13 cellular contexts compared by ENCODE assay signal in the genomic region with DNA sequence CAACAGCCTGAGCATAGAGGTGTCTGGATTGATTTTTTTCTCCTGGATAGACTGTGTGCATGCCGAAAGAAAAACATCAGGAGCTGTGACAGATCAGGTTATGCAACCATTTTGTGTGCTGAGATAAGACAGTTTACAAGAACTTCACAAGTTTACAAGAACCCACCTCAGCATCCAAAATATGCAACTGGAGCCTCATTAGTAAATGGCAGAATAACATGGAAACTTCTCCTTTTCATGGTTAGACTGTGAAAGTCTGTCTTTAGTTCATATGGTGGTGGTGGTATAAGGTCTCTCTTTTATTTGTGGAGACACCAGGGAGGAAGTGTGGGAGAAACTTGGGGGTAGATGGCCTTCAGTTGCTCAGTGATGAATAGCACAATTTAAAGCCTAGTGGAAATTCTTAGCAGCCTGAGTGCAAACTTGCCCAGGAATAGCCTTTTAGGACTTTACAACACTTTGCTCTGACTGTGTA. TPM values are rescaled to one million over a fixed set of nuclear protein-coding genes. Genes with fewer than 3 reads are reported as not detected.
A peak's percentile ranks its signal among the peaks of the same experiment; 100 is the strongest.
DNase-seq lines count a peak whose midpoint lies in the region; ATAC-seq and TF ChIP-seq lines count a peak whose summit lies in the region.
"Had no signal": no experiment of that assay in that cellular context is flagged by ENCODE, and none has a peak within 500 bp of the region (broad histone marks: within the 10 kb centered on the region; RNA-seq: fewer than 3 reads in every experiment).

No MANE protein-coding gene starts in this region.

- TF ChIP-seq POLR2A in prostate gland (IDR thresholded peaks at IDR 0.05) = no peak

- 100% methylated on average over 1 of the region's 1 CpG for WGBS in endodermal cell (ENCODE audit: insufficient coverage in 1 of 2, insufficient read length in 1 of 2), 2 experiments
- WGBS in prostate gland = 6% methylated on average over 1 of the region's 1 CpG

- H3K4me1 ChIP-seq in OCI-LY1 (ENCODE audit: insufficient read depth, low read length, severe bottlenecking) (peaks cover 66% of the 10 kb centered on the region), endodermal cell (ENCODE audit: control insufficient read depth, insufficient read depth, low read length) (peaks cover 18% of the 10 kb centered on the region), prostate gland (replicated peaks) (peaks cover 8% of the 10 kb centered on the region), osteoblast (ENCODE audit: insufficient read depth, low read length) (peaks cover 3% of the 10 kb centered on the region)

- H3K4me2 ChIP-seq in OCI-LY1 (ENCODE audit: low read length) (peak overlapping the region; percentile 60), osteoblast (ENCODE audit: insufficient read depth, low read length) (no peak overlapping the region)

- H3K9me3 ChIP-seq in OCI-LY1 (ENCODE audit: low read length) (no peaks in the 10 kb centered on the region), endodermal cell (ENCODE audit: control insufficient read depth, low read length) (no peaks in the 10 kb centered on the region), prostate gland (no peaks in the 10 kb centered on the region), osteoblast (ENCODE audit: low read depth, low read length) (no peaks in the 10 kb centered on the region)

- 0 out of 2 replicates have a peak, but pooled peaks cover 5% of the 10 kb centered on the region for H3F3A ChIP-seq in OCI-LY1 (ENCODE audit: insufficient read depth, low read length)

- intact Hi-C loops in prostate gland (cut with DNase I) = no loop called here

- H3K9me2 ChIP-seq in OCI-LY1 (ENCODE audit: low read depth, low read length) = no peaks in the 10 kb centered on the region

- H3K9ac ChIP-seq in OCI-LY1 (ENCODE audit: low read length) (peak overlapping the region; percentile 1; the same call in 1 of the 2 replicates), endodermal cell (ENCODE audit: extremely low read depth, low read length, poor library complexity, severe bottlenecking) (no peak overlapping the region)

- no peaks in the 10 kb centered on the region for H3K36me3 ChIP-seq in OCI-LY1 (ENCODE audit: insufficient read depth, low read length)
- H3K36me3 ChIP-seq in endodermal cell (ENCODE audit: control insufficient read depth, insufficient read depth, low read length) = peaks cover 21% of the 10 kb centered on the region
- H3K36me3 ChIP-seq in prostate gland = no peaks in the 10 kb centered on the region
- H3K36me3 ChIP-seq in osteoblast (ENCODE audit: insufficient read depth, low read length) = peaks cover 9% of the 10 kb centered on the region
- H3K36me3 ChIP-seq: cardiac muscle cell had no signal

- no peak overlapping the region for H3K27ac Mint-ChIP-seq in endodermal cell

- DNase-seq in GF-D8 (lab: John Stamatoyannopoulos, UW) (peak; percentile 80), endodermal cell (no peak), prostate gland (ENCODE audit: low spot score) (peak; percentile 10), A172 (ENCODE audit: low spot score) (no peak), Ammon's horn (ENCODE audit: low spot score) (no peak), osteoblast (ENCODE audit: insufficient read length, low spot score, missing footprints) (no peak)
- DNase-seq: foreskin fibroblast, left cardiac atrium, NCI-H2171 treated with DMSO at 0.1 percent for 48 hours had no signal

- peaks cover 23% of the 10 kb centered on the region for H3K36me3 Mint-ChIP-seq in endodermal cell (ENCODE audit: low read depth)

- H3K27ac ChIP-seq in OCI-LY1 (ENCODE audit: low read depth, low read length, poor library complexity, severe bottlenecking) (peak overlapping the region; percentile 90), endodermal cell (ENCODE audit: low read depth, low read length) (peak overlapping the region; percentile 78), prostate gland (peak overlapping the region; percentile 24 to 37), osteoblast (ENCODE audit: low read depth, low read length) (no peak overlapping the region)
- H3K27ac ChIP-seq: cardiac muscle cell had no signal

- H3K79me2 ChIP-seq in OCI-LY1 (ENCODE audit: insufficient read depth, low read length) = peaks cover 5% of the 10 kb centered on the region
- peaks cover 3% of the 10 kb centered on the region for H3K79me2 ChIP-seq in osteoblast (ENCODE audit: insufficient read depth, low read length)

- TF ChIP-seq CTCF in OCI-LY1 (IDR thresholded peaks at IDR 0.05; ENCODE audit: low read length) = no peak
- TF ChIP-seq CTCF in endodermal cell (conservative IDR thresholded peaks at IDR 0.05) = no peak
- TF ChIP-seq CTCF in prostate gland (IDR thresholded peaks at IDR 0.05) = no peak
- no peak for TF ChIP-seq CTCF in osteoblast (IDR thresholded peaks at IDR 0.05; ENCODE audit: extremely low read depth, low read depth, low read length)

- H3K27me3 Mint-ChIP-seq in endodermal cell (ENCODE audit: insufficient read depth) = no peaks in the 10 kb centered on the region

- H3K9me3 Mint-ChIP-seq in endodermal cell = no peaks in the 10 kb centered on the region

- H2AFZ ChIP-seq in OCI-LY1 (ENCODE audit: low read length) = no peak overlapping the region
- H2AFZ ChIP-seq in osteoblast (ENCODE audit: low read length) = no peak overlapping the region

- peak overlapping the region; percentile 7 for H3K4me3 ChIP-seq in OCI-LY1 (ENCODE audit: low read depth, low read length, poor library complexity, severe bottlenecking)
- H3K4me3 ChIP-seq in endodermal cell (ENCODE audit: low read length) = no peak overlapping the region
- H3K4me3 ChIP-seq in prostate gland = no peak overlapping the region
- no peak overlapping the region for H3K4me3 ChIP-seq in osteoblast (ENCODE audit: insufficient read depth, low read length)
- H3K4me3 ChIP-seq: cardiac muscle cell had no signal

- no peaks in the 10 kb centered on the region for H4K20me1 ChIP-seq in OCI-LY1 (ENCODE audit: insufficient read depth, low read length)
- peaks cover under 1% of the 10 kb centered on the region for H4K20me1 ChIP-seq in osteoblast (ENCODE audit: insufficient read depth, low read length)

- peaks cover 51% of the 10 kb centered on the region for H3K4me1 Mint-ChIP-seq in endodermal cell

- H3K27me3 ChIP-seq in OCI-LY1 (ENCODE audit: insufficient read depth, low read length) (no peaks in the 10 kb centered on the region), endodermal cell (ENCODE audit: control insufficient read depth, insufficient read depth, low read length, poor library complexity, severe bottlenecking) (no peaks in the 10 kb centered on the region), prostate gland (replicated peaks; ENCODE audit: insufficient read depth) (no peaks in the 10 kb centered on the region), osteoblast (ENCODE audit: insufficient read depth, low read length) (no peaks in the 10 kb centered on the region)
- H3K27me3 ChIP-seq: cardiac muscle cell had no signal

- no peak overlapping the region for H3K4me3 Mint-ChIP-seq in endodermal cell

- no peak for ATAC-seq in HG03469 (IDR thresholded peaks at IDR 0.05; ENCODE audit: unreplicated experiment)
- ATAC-seq: left cardiac atrium, SK-N-SH treated with all-trans-retinoic acid at 6 μM for 48 hours had no signal

RNA-seq across cellular contexts. Expression of gene ZNF609, which starts 3.7 kb away (rescaled TPM):
- 10 to 100 TPM; 52.3 to 54.8 TPM for total RNA-seq in endodermal cell
- 35.4 TPM for polyA plus RNA-seq in endodermal cell (2013, experiment 1 of 2)
- 33.2 TPM for polyA plus RNA-seq in endodermal cell (2013, experiment 2 of 2)
- 10 to 100 TPM; 29.1 to 45.7 TPM for total RNA-seq in prostate gland
- 10.8 and 11.1 TPM in 2 replicates for total RNA-seq in A172 (2014; rRNA removed; shearing (Covaris generic))
- 20.6 and 20.9 TPM in 2 replicates for total RNA-seq in osteoblast

Comparison
In these comparisons a context has a peak if more than half of its experiments do, and no peak if none do; other contexts are left out.
1. DNase-seq: peak in GF-D8 (single experiment) and prostate gland (single experiment); none in endodermal cell (single experiment), A172 (single experiment), Ammon's horn (single experiment) and osteoblast (single experiment).